Comparison of ENCODE assay signal across 23 cellular contexts in the genomic region with DNA sequence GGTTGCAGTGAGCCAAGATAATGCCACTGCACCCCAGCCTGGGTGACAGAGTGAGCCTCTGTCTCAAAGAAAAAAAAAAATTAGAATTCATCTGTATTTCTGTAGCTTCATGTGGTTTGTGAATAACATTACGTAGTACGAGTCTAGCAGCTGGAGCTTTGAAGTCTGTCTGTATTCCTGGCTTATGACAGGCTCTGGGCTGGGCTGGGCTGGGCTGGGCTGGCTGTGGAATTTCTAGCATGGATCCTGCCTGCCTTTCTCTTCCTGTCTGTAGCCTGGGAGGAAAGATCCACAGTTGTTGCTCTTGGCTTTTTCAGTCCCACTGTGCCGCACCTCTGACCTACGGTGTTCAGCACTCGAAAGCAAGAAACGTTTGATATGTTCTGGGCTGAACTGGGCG. TPM values are rescaled to one million over a fixed set of nuclear protein-coding genes. Genes with fewer than 3 reads are reported as not detected.
DNase-seq lines count a peak whose midpoint lies in the region; TF ChIP-seq lines count a peak whose summit lies in the region.
"Had no signal": no experiment of that assay in that cellular context is flagged by ENCODE, and none has a peak within 500 bp of the region (broad histone marks: within the 10 kb centered on the region; RNA-seq: fewer than 3 reads in every experiment).

No MANE protein-coding gene starts in this region.

- no peak overlapping the region for H3K4me3 Mint-ChIP-seq in type B pancreatic cell
- H3K4me3 Mint-ChIP-seq: activated CD8-positive, alpha-beta T cell treated with anti-CD3 and anti-CD28 coated beads for 36 hours; activated T-cell treated with anti-CD3 and anti-CD28 coated beads, Interleukin-2, amount 50 U/mL, for 24 hours; T-cell had no signal

- H3K27ac Mint-ChIP-seq in type B pancreatic cell: peak overlapping the region; percentile 85
- H3K27ac Mint-ChIP-seq: activated CD8-positive, alpha-beta T cell treated with anti-CD3 and anti-CD28 coated beads for 36 hours; T-cell had no signal

- peaks cover 6% of the 10 kb centered on the region for H3K4me1 Mint-ChIP-seq in type B pancreatic cell (ENCODE audit: unreplicated experiment)
- H3K4me1 Mint-ChIP-seq: T-cell had no signal

- H3K36me3 Mint-ChIP-seq in type B pancreatic cell: peaks cover 21% of the 10 kb centered on the region

- POLR2A ChIA-PET in HEK293T (lab: Yijun Ruan, JAX): no interaction called here

- TF ChIP-seq CTCF in type B pancreatic cell (conservative IDR thresholded peaks at IDR 0.05): no peak

- H3K27me3 Mint-ChIP-seq in type B pancreatic cell: no peaks in the 10 kb centered on the region
- H3K27me3 Mint-ChIP-seq: activated CD8-positive, alpha-beta T cell treated with anti-CD3 and anti-CD28 coated beads for 36 hours; activated T-cell treated with anti-CD3 and anti-CD28 coated beads, Interleukin-2, amount 50 U/mL, for 24 hours; progenitor cell of endocrine pancreas; T-cell had no signal

- CTCF ChIA-PET in HEK293T (lab: Yijun Ruan, JAX): no interaction called here

- DNase-seq in activated effector memory CD4-positive, alpha-beta T cell treated with anti-CD3 and anti-CD28 coated beads, Interleukin-2, amount 50 U/mL, for 16 hours: peak; percentile 14
- DNase-seq in activated effector memory CD4-positive, alpha-beta T cell treated with Interleukin-2 at 50 U/mL for 16 hours: no peak
- peak; percentile 5 to 15 for DNase-seq in dermis microvascular lymphatic vessel endothelial cell (ENCODE audit: low read depth in 2 of 2)
- DNase-seq in myocyte (ENCODE audit: low read depth): peak; percentile 85
- DNase-seq in type B pancreatic cell (ENCODE audit: extremely low spot score, unreplicated experiment): peak; percentile 47
- DNase-seq in OCI-M1 (lab: John Stamatoyannopoulos, UW): no peak
- no peak for DNase-seq in GF-D8 (lab: John Stamatoyannopoulos, UW)
- no peak for DNase-seq in HEK293T (ENCODE audit: extremely low spot score)
- DNase-seq: activated CD8-positive, alpha-beta T cell treated with anti-CD3 and anti-CD28 coated beads for 36 hours; activated naive CD4-positive, alpha-beta T cell treated with Interleukin-2 at 50 U/mL for 16 hours; activated T-cell treated with anti-CD3 and anti-CD28 coated beads, Interleukin-2, amount 50 U/mL, for 24 hours; DMS53; GOT3; Karpas-422; kidney; NCI-H1436; NCI-H2081 treated with DMSO at 0.1 percent for 48 hours; NCI-H226; NCI-H748 treated with DMSO at 0.1 percent for 48 hours; stimulated activated naive CD8-positive, alpha-beta T cell treated with anti-CD3 and anti-CD28 coated beads, Interleukin-15, Interleukin-2, amounts not matched to agents 100 U/mL and 50 U/mL, for 24 hours; T-cell; thyroid gland had no signal

- H3K9me3 Mint-ChIP-seq in type B pancreatic cell: no peaks in the 10 kb centered on the region
- H3K9me3 Mint-ChIP-seq: activated CD8-positive, alpha-beta T cell treated with anti-CD3 and anti-CD28 coated beads for 36 hours; activated T-cell treated with anti-CD3 and anti-CD28 coated beads, Interleukin-2, amount 50 U/mL, for 24 hours; T-cell had no signal

TF ChIP-seq in HEK293T, 16 proteins besides CTCF, POLR2A, EP300 and RAD21:
- TF ChIP-seq LEF1 (IDR thresholded peaks at IDR 0.05; ENCODE audit: borderline replicate concordance) (no peak), ELF4 (IDR thresholded peaks at IDR 0.05) (no peak), TARDBP (IDR thresholded peaks at IDR 0.05) (no peak), FOXA1 (IDR thresholded peaks at IDR 0.05) (no peak), HDGF (IDR thresholded peaks at IDR 0.05; ENCODE audit: borderline replicate concordance) (no peak), FOXK2 (IDR thresholded peaks at IDR 0.05) (no peak), FOXM1 (IDR thresholded peaks at IDR 0.05; ENCODE audit: borderline replicate concordance) (no peak), SUZ12 (IDR thresholded peaks at IDR 0.05) (no peak), NFRKB (IDR thresholded peaks at IDR 0.05) (no peak), SP1 (IDR thresholded peaks at IDR 0.05) (no peak), CTBP1 (IDR thresholded peaks at IDR 0.05; ENCODE audit: borderline replicate concordance) (no peak), BHLHE40 (IDR thresholded peaks at IDR 0.05; ENCODE audit: borderline replicate concordance) (no peak), L3MBTL2 (conservative IDR thresholded peaks at IDR 0.05) (no peak), ZNF384 (IDR thresholded peaks at IDR 0.05) (no peak), ARNT (IDR thresholded peaks at IDR 0.05) (no peak)
- TF ChIP-seq, protein P1, sequence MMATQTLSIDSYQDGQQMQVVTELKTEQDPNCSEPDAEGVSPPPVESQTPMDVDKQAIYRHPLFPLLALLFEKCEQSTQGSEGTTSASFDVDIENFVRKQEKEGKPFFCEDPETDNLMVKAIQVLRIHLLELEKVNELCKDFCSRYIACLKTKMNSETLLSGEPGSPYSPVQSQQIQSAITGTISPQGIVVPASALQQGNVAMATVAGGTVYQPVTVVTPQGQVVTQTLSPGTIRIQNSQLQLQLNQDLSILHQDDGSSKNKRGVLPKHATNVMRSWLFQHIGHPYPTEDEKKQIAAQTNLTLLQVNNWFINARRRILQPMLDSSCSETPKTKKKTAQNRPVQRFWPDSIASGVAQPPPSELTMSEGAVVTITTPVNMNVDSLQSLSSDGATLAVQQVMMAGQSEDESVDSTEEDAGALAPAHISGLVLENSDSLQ (IDR thresholded peaks at IDR 0.05): no peak

RNA-seq across cellular contexts. Expression of a gene that starts 55.5 kb away (rescaled TPM):
- total RNA-seq in dermis microvascular lymphatic vessel endothelial cell (12.1 and 19.4 TPM in 2 replicates), myocyte (38.8 and 51.5 TPM in 2 replicates), type B pancreatic cell (ENCODE audit: low replicate concordance) (35.6 and 54.3 TPM in 2 replicates)
- polyA plus RNA-seq in myocyte (2012): 44.5 TPM

Comparison
In these comparisons a context has a peak if more than half of its experiments do, and no peak if none do; other contexts are left out.
1. DNase-seq: peak in activated effector memory CD4-positive, alpha-beta T cell treated with anti-CD3 and anti-CD28 coated beads, Interleukin-2, amount 50 U/mL, for 16 hours (single experiment), dermis microvascular lymphatic vessel endothelial cell (2 of 2), myocyte (single experiment) and type B pancreatic cell (single experiment); none in activated effector memory CD4-positive, alpha-beta T cell treated with Interleukin-2 at 50 U/mL for 16 hours (single experiment), OCI-M1 (single experiment), GF-D8 (single experiment) and HEK293T (single experiment).